Comparison of ENCODE assay signal across 10 cellular contexts in the genomic region with DNA sequence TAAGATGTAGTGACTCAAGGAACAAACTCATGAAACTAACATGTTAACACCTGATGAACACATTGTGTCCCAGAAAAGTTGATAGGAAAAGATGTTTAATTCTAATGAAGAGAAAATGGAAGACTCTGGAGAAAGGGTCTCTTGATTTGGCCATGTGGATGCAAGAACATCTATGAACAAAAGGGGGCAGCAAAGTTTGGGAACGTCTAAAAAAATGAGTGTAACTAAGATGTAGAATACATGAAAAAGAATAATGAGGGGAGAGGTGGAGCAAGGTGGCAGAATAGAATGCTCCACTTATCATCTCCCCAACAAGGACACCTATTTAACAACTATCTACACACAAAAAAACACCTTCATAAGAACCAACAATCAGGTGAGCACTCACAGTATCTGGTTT.
DNase-seq lines count a peak whose midpoint lies in the region; ATAC-seq, FAIRE-seq and TF ChIP-seq lines count a peak whose summit lies in the region.
"Had no signal": no experiment of that assay in that cellular context is flagged by ENCODE, and none has a peak within 500 bp of the region (broad histone marks: within the 10 kb centered on the region; RNA-seq: fewer than 3 reads in every experiment).

No MANE protein-coding gene starts in this region.

- no peak overlapping the region for H3K27ac ChIP-seq in adrenal gland
- H3K27ac ChIP-seq in HepG2 (ENCODE audit: extremely low read length, insufficient read depth, low read length), result no peak overlapping the region

- H3K27ac Mint-ChIP-seq in Caco-2 (ENCODE audit: unreplicated experiment), result no peak overlapping the region
- H3K27ac Mint-ChIP-seq in HFFc6, result no peak overlapping the region
- H3K27ac Mint-ChIP-seq in stimulated activated effector memory CD8-positive, alpha-beta T cell treated with anti-CD3 and anti-CD28 coated beads, Interleukin-12 subunit alpha, Interleukin-12 subunit beta, amount 100 ng/mL, for 72 hours, result no peak overlapping the region
- no peak overlapping the region for H3K27ac Mint-ChIP-seq in stimulated activated naive B cell treated with anti-CD40 and anti-IgM and Interleukin-4, amounts not matched to agents 10 μg/mL and 1 μg/mL and 100 μg/mL, for 72 hours
- H3K27ac Mint-ChIP-seq: activated naive CD4-positive, alpha-beta T cell treated with anti-CD3 and anti-CD28 coated beads, Interleukin-2, amount 50 U/mL, for 24 hours had no signal

- H3K4me3 ChIP-seq in Caco-2 (ENCODE audit: low read depth, low read length) (no peak overlapping the region), adrenal gland (no peak overlapping the region), HepG2 (replicated peaks in 1 of 3; ENCODE audit: insufficient read depth in 1 of 3, low read depth in 2 of 3, low read length in 3 of 3) (no peak overlapping the region)

- CTCF ChIA-PET in Caco-2 (lab: Charles Lee) (no interaction called here), HepG2 (lab: Yijun Ruan, JAX; ENCODE audit: low intra/inter-chr PET ratio, low total read pairs) (interaction anchor here (1.2 kb wide), 1 partner anchor 403 kb away, joined by 6 read pairs; no protein-coding TSS in a partner anchor)

- no peaks in the 10 kb centered on the region for H3K4me1 ChIP-seq in Caco-2
- H3K4me1 ChIP-seq in adrenal gland (replicated peaks in 1 of 2), result no peaks in the 10 kb centered on the region
- no peaks in the 10 kb centered on the region for H3K4me1 ChIP-seq in HepG2 (ENCODE audit: insufficient read depth, low read length)

- H3K27me3 Mint-ChIP-seq in Caco-2 (ENCODE audit: insufficient read depth, unreplicated experiment) (peaks cover 7% of the 10 kb centered on the region), HFFc6 (ENCODE audit: insufficient read depth) (no peaks in the 10 kb centered on the region; the same call in 1 of the 2 replicates)
- peaks cover 5 to 22% of the 10 kb centered on the region in 2 donors for H3K27me3 Mint-ChIP-seq in stimulated activated naive B cell treated with anti-CD40 and anti-IgM and Interleukin-4, amounts not matched to agents 10 μg/mL and 1 μg/mL and 100 μg/mL, for 72 hours
- H3K27me3 Mint-ChIP-seq: activated naive CD4-positive, alpha-beta T cell treated with anti-CD3 and anti-CD28 coated beads, Interleukin-2, amount 50 U/mL, for 24 hours had no signal

- H4K20me1 ChIP-seq in HepG2 (ENCODE audit: insufficient read depth, low read length), result no peaks in the 10 kb centered on the region

- no peak overlapping the region for H3K4me3 Mint-ChIP-seq in Caco-2 (ENCODE audit: unreplicated experiment)
- no peak overlapping the region for H3K4me3 Mint-ChIP-seq in HFFc6
- no peak overlapping the region for H3K4me3 Mint-ChIP-seq in stimulated activated effector memory CD8-positive, alpha-beta T cell treated with anti-CD3 and anti-CD28 coated beads, Interleukin-12 subunit alpha, Interleukin-12 subunit beta, amount 100 ng/mL, for 72 hours
- no peak overlapping the region for H3K4me3 Mint-ChIP-seq in stimulated activated naive B cell treated with anti-CD40 and anti-IgM and Interleukin-4, amounts not matched to agents 10 μg/mL and 1 μg/mL and 100 μg/mL, for 72 hours
- H3K4me3 Mint-ChIP-seq: activated naive CD4-positive, alpha-beta T cell treated with anti-CD3 and anti-CD28 coated beads, Interleukin-2, amount 50 U/mL, for 24 hours had no signal

- TF ChIP-seq CTCF in Caco-2 (IDR thresholded peaks at IDR 0.05; ENCODE audit: insufficient read depth in 1 of 2, low read depth in 1 of 2, low read length in 1 of 2, severe bottlenecking in 1 of 2, unreplicated experiment in 1 of 2) (peak; percentile 36 to 40), HFFc6 (IDR thresholded peaks at IDR 0.05) (peak; percentile 84), adrenal gland (IDR thresholded peaks at IDR 0.05) (peak; percentile 15 to 62 (median 56)), HepG2 (CRISPR knock-in tag; IDR thresholded peaks at IDR 0.05) (peak; percentile 32)

- BruUV-seq in Caco-2 (replicated peaks; lab: Mats Ljungman, UMichigan) (no TSS peak), HepG2 (replicated peaks; lab: Mats Ljungman, UMichigan) (no TSS peak)

- H3K9me3 ChIP-seq in Caco-2 (no peaks in the 10 kb centered on the region), adrenal gland (replicated peaks in 1 of 3) (no peaks in the 10 kb centered on the region), HepG2 (ENCODE audit: low read length) (peaks cover 3% of the 10 kb centered on the region; the same call in 1 of the 2 replicates)

- no peaks in the 10 kb centered on the region for H3K79me2 ChIP-seq in HepG2 (ENCODE audit: insufficient read depth, low read length)

- 2 to 11% (median 7%) methylated on average over 1 of the region's 1 CpG for WGBS in adrenal gland, 4 donors
- WGBS in HepG2 (ENCODE audit: low lambda C conversion rate), result 3% methylated on average over 1 of the region's 1 CpG

- H3K9me3 Mint-ChIP-seq in Caco-2 (ENCODE audit: unreplicated experiment) (peaks cover 20% of the 10 kb centered on the region), HFFc6 (peaks cover 18% of the 10 kb centered on the region)
- H3K9me3 Mint-ChIP-seq in stimulated activated effector memory CD8-positive, alpha-beta T cell treated with anti-CD3 and anti-CD28 coated beads, Interleukin-12 subunit alpha, Interleukin-12 subunit beta, amount 100 ng/mL, for 72 hours, result peaks cover 25% of the 10 kb centered on the region
- peaks cover 9 to 18% of the 10 kb centered on the region in 2 donors for H3K9me3 Mint-ChIP-seq in stimulated activated naive B cell treated with anti-CD40 and anti-IgM and Interleukin-4, amounts not matched to agents 10 μg/mL and 1 μg/mL and 100 μg/mL, for 72 hours

- no peak overlapping the region for H3K4me2 ChIP-seq in HepG2 (ENCODE audit: low read depth, low read length)

- in situ Hi-C loops in HepG2 (cut with HindIII; ENCODE audit: extremely low pct_ligation_motif_present, low pct_unique_long_range_greater_than_20kb), result no loop called here

- no peak for ATAC-seq in HepG2
- no peak for ATAC-seq in stimulated activated effector memory CD8-positive, alpha-beta T cell treated with anti-CD3 and anti-CD28 coated beads, Interleukin-12 subunit alpha, Interleukin-12 subunit beta, amount 100 ng/mL, for 72 hours
- no peak for ATAC-seq in stimulated activated naive B cell treated with anti-CD40 and anti-IgM and Interleukin-4, amounts not matched to agents 10 μg/mL and 1 μg/mL and 100 μg/mL, for 72 hours (replicated peaks)
- ATAC-seq in GM18498 (IDR thresholded peaks at IDR 0.05; ENCODE audit: unreplicated experiment), result no peak
- no peak for ATAC-seq in GM21528 (IDR thresholded peaks at IDR 0.05; ENCODE audit: low FRiP score, unreplicated experiment)

- TF ChIP-seq POLR2A in adrenal gland (IDR thresholded peaks at IDR 0.05), result no peak
- TF ChIP-seq POLR2A in HepG2 (IDR thresholded peaks at IDR 0.05; ENCODE audit: insufficient read depth in 1 of 2, low read depth in 2 of 2, low read length in 2 of 2), result no peak

- H3K9ac ChIP-seq in HepG2 (ENCODE audit: insufficient read depth, low read depth, low read length), result no peak overlapping the region

- H3K4me1 Mint-ChIP-seq in Caco-2 (ENCODE audit: low read depth, unreplicated experiment) (no peaks in the 10 kb centered on the region), HFFc6 (ENCODE audit: low read depth) (peaks cover 25% of the 10 kb centered on the region)
- no peaks in the 10 kb centered on the region for H3K4me1 Mint-ChIP-seq in stimulated activated effector memory CD8-positive, alpha-beta T cell treated with anti-CD3 and anti-CD28 coated beads, Interleukin-12 subunit alpha, Interleukin-12 subunit beta, amount 100 ng/mL, for 72 hours
- no peaks in the 10 kb centered on the region for H3K4me1 Mint-ChIP-seq in stimulated activated naive B cell treated with anti-CD40 and anti-IgM and Interleukin-4, amounts not matched to agents 10 μg/mL and 1 μg/mL and 100 μg/mL, for 72 hours
- H3K4me1 Mint-ChIP-seq: activated naive CD4-positive, alpha-beta T cell treated with anti-CD3 and anti-CD28 coated beads, Interleukin-2, amount 50 U/mL, for 24 hours had no signal

- H2AFZ ChIP-seq in HepG2 (ENCODE audit: low read length), result no peak overlapping the region

- H3K36me3 ChIP-seq in Caco-2 (ENCODE audit: control insufficient read depth, insufficient read depth, low read length) (no peaks in the 10 kb centered on the region), adrenal gland (replicated peaks in 1 of 2) (no peaks in the 10 kb centered on the region), HepG2 (replicated peaks in 1 of 2; ENCODE audit: control insufficient read depth in 1 of 2, insufficient read depth in 2 of 2, low read length in 2 of 2) (no peaks in the 10 kb centered on the region)

- intact Hi-C loops in Caco-2 (cut with micrococcal nuclease; ENCODE audit: unreplicated experiment), result loop anchor here (1.0 to 5.0 kb wide), 3 partner anchors 156 to 404 kb away; no protein-coding TSS in a partner anchor
- intact Hi-C loops in adrenal gland (cut with DNase I), result loop anchor here in 1 of 2 donors (5.0 kb wide), 1 partner anchor 311 kb away; no protein-coding TSS in a partner anchor
- intact Hi-C loops in HepG2 (cut with micrococcal nuclease; ENCODE audit: unreplicated experiment), result loop anchor here (1.0 to 2.0 kb wide), 2 partner anchors 312 to 404 kb away; no protein-coding TSS in a partner anchor

- no peaks in the 10 kb centered on the region for H3K27me3 ChIP-seq in Caco-2 (replicated peaks; ENCODE audit: control insufficient read depth, insufficient read depth, low read length)
- no peaks in the 10 kb centered on the region for H3K27me3 ChIP-seq in adrenal gland
- no peaks in the 10 kb centered on the region for H3K27me3 ChIP-seq in HepG2 (ENCODE audit: control insufficient read depth in 1 of 2, insufficient read depth in 2 of 2, low read length in 2 of 2)

- DNase-seq in Caco-2 (no peak), HFFc6 (peak; percentile 48), adrenal gland (peak in 1 of 7 donors; percentile 4), HepG2 (ENCODE audit: low spot score) (no peak)
- DNase-seq in stimulated activated effector memory CD8-positive, alpha-beta T cell treated with anti-CD3 and anti-CD28 coated beads, Interleukin-12 subunit alpha, Interleukin-12 subunit beta, amount 100 ng/mL, for 72 hours (ENCODE audit: low spot score in 2 of 2), result no peak
- no peak for DNase-seq in stimulated activated naive B cell treated with anti-CD40 and anti-IgM and Interleukin-4, amounts not matched to agents 10 μg/mL and 1 μg/mL and 100 μg/mL, for 72 hours
- DNase-seq: stimulated activated CD4-positive, alpha-beta T cell treated with anti-CD3 and anti-CD28 coated beads, Interleukin-15, amount 100 ng/mL, for 24 hours had no signal

- H3K36me3 Mint-ChIP-seq in Caco-2 (ENCODE audit: insufficient read depth, unreplicated experiment), result no peaks in the 10 kb centered on the region
- peaks cover 11% of the 10 kb centered on the region for H3K36me3 Mint-ChIP-seq in HFFc6 (ENCODE audit: low read depth)
- no peaks in the 10 kb centered on the region for H3K36me3 Mint-ChIP-seq in stimulated activated effector memory CD8-positive, alpha-beta T cell treated with anti-CD3 and anti-CD28 coated beads, Interleukin-12 subunit alpha, Interleukin-12 subunit beta, amount 100 ng/mL, for 72 hours
- H3K36me3 Mint-ChIP-seq in stimulated activated naive B cell treated with anti-CD40 and anti-IgM and Interleukin-4, amounts not matched to agents 10 μg/mL and 1 μg/mL and 100 μg/mL, for 72 hours, result no peaks in the 10 kb centered on the region
- H3K36me3 Mint-ChIP-seq: activated naive CD4-positive, alpha-beta T cell treated with anti-CD3 and anti-CD28 coated beads, Interleukin-2, amount 50 U/mL, for 24 hours had no signal

- POLR2A ChIA-PET in Caco-2 (lab: Charles Lee) (no interaction called here), HepG2 (lab: Yijun Ruan, JAX) (no interaction called here)

- TF ChIP-seq RAD21 in HepG2 (CRISPR knock-in tag; IDR thresholded peaks at IDR 0.05), result no peak

- no peak for FAIRE-seq in HepG2 (lab: Jason Lieb, UNC)

- no peak for TF ChIP-seq EP300 in HepG2 (IDR thresholded peaks at IDR 0.05; ENCODE audit: low read depth in 2 of 2, low read length in 2 of 2)
- no peak for TF ChIP-seq EP300 in HepG2 (CRISPR knock-in tag; IDR thresholded peaks at IDR 0.05; ENCODE audit: borderline replicate concordance)

Comparison
In these comparisons a context has a peak if more than half of its experiments do, and no peak if none do; other contexts are left out.
1. CTCF ChIP-seq: peak in every context shown above with its lines; median percentile 84 in HFFc6; 56 in adrenal gland; 38 in Caco-2; 32 in HepG2.